In genomic region chr7:17677408-17677807, GRCh38 we compare ENCODE assay signal across 26 cellular contexts.
DNase-seq lines count a peak whose midpoint lies in the region; ATAC-seq and TF ChIP-seq lines count a peak whose summit lies in the region.
"Had no signal": no experiment of that assay in that cellular context is flagged by ENCODE, and none has a peak within 500 bp of the region (broad histone marks: within the 10 kb centered on the region; RNA-seq: fewer than 3 reads in every experiment).

No MANE protein-coding gene starts in this region.

- H3K9ac ChIP-seq in adipocyte (ENCODE audit: low read length): peak overlapping the region; percentile 81
- H3K9ac ChIP-seq: neural progenitor cell had no signal

- H3K9me3 ChIP-seq in adipocyte (ENCODE audit: control insufficient read depth, low read length): no peaks in the 10 kb centered on the region
- no peaks in the 10 kb centered on the region for H3K9me3 ChIP-seq in osteoblast (ENCODE audit: low read depth, low read length)
- no peaks in the 10 kb centered on the region for H3K9me3 ChIP-seq in right atrium auricular region
- H3K9me3 ChIP-seq: esophagus muscularis mucosa, spleen had no signal

- DNase-seq in GM03348 (ENCODE audit: low spot score) (peak; percentile 23), adipocyte (ENCODE audit: low read depth) (peak; percentile 72), fibroblast of gingiva (ENCODE audit: low read depth) (peak; percentile 64), osteoblast (ENCODE audit: insufficient read length, low spot score, missing footprints) (no peak), right atrium auricular region (ENCODE audit: low spot score) (no peak)
- no peak for DNase-seq in activated naive CD4-positive, alpha-beta T cell treated with anti-CD3 and anti-CD28 coated beads, Interleukin-2, amount 50 U/mL, for 16 hours
- no peak for DNase-seq in activated CD4-positive, CD25-positive, alpha-beta regulatory T cell treated with anti-CD3 and anti-CD28 coated beads, Interleukin-2, amount 50 U/mL, for 72 hours
- DNase-seq: activated CD8-positive, alpha-beta T cell treated with anti-CD3 and anti-CD28 coated beads for 36 hours; activated T-cell treated with anti-CD3 and anti-CD28 coated beads, Interleukin-2, amount 50 U/mL, for 1 hour; amygdala; CD4-positive, CD25-positive, alpha-beta regulatory T cell; cerebellar nuclear complex; DMS 273 treated with DMSO at 0.1 percent for 48 hours; effector CD4-positive, alpha-beta T cell; H9; immature natural killer cell; MM.1S; NCI-H1436; NCI-H524 treated with DMSO at 0.1 percent for 48 hours; spleen; stimulated activated CD4-positive, alpha-beta T cell treated with anti-CD3 and anti-CD28 coated beads, Interleukin-4, amount 100 ng/mL, for 1 hour; stimulated activated naive CD8-positive, alpha-beta T cell treated with anti-CD3 and anti-CD28 coated beads, Interleukin-15, Interleukin-2, amounts not matched to agents 100 U/mL and 50 U/mL, for 24 hours had no signal

- no peaks in the 10 kb centered on the region for H3K27me3 ChIP-seq in adipocyte (replicated peaks; ENCODE audit: control insufficient read depth, insufficient read depth, low read length)
- H3K27me3 ChIP-seq in osteoblast (ENCODE audit: insufficient read depth, low read length): no peaks in the 10 kb centered on the region
- H3K27me3 ChIP-seq in right atrium auricular region: no peaks in the 10 kb centered on the region
- H3K27me3 ChIP-seq: esophagus muscularis mucosa, neural progenitor cell, spleen had no signal

- no peak for TF ChIP-seq CTCF in osteoblast (IDR thresholded peaks at IDR 0.05; ENCODE audit: extremely low read depth, low read depth, low read length)
- no peak for TF ChIP-seq CTCF in right atrium auricular region (IDR thresholded peaks at IDR 0.05)

- no peaks in the 10 kb centered on the region for H3K79me2 ChIP-seq in osteoblast (ENCODE audit: insufficient read depth, low read length)

- no peaks in the 10 kb centered on the region for H4K20me1 ChIP-seq in osteoblast (ENCODE audit: insufficient read depth, low read length)

- H3K4me2 ChIP-seq in osteoblast (ENCODE audit: insufficient read depth, low read length): peak overlapping the region; percentile 21
- H3K4me2 ChIP-seq: neural progenitor cell had no signal

- peaks cover 60% of the 10 kb centered on the region for H3K4me1 ChIP-seq in adipocyte (ENCODE audit: control insufficient read depth, insufficient read depth, low read length)
- H3K4me1 ChIP-seq in osteoblast (ENCODE audit: insufficient read depth, low read length): peaks cover 55% of the 10 kb centered on the region
- peaks cover 0 to 10% of the 10 kb centered on the region in 2 donors for H3K4me1 ChIP-seq in right atrium auricular region

- H3K27ac ChIP-seq in osteoblast (ENCODE audit: low read depth, low read length) (peak overlapping the region; percentile 91), right atrium auricular region (no peak overlapping the region)
- H3K27ac ChIP-seq: esophagus muscularis mucosa, neural progenitor cell, spleen had no signal

- no peak for ATAC-seq in HG03469 (IDR thresholded peaks at IDR 0.05; ENCODE audit: unreplicated experiment)
- ATAC-seq: activated CD8-positive, alpha-beta T cell treated with anti-CD3 and anti-CD28 coated beads for 36 hours; stimulated activated naive CD8-positive, alpha-beta T cell treated with anti-CD3 and anti-CD28 coated beads, Interleukin-15, Interleukin-2, amounts not matched to agents 100 U/mL and 50 U/mL, for 24 hours; WTC11 had no signal

- peak overlapping the region; percentile 10 for H3K4me3 ChIP-seq in adipocyte (ENCODE audit: low read length)
- H3K4me3 ChIP-seq in osteoblast (ENCODE audit: insufficient read depth, low read length): no peak overlapping the region
- no peak overlapping the region for H3K4me3 ChIP-seq in right atrium auricular region
- H3K4me3 ChIP-seq: esophagus muscularis mucosa, neural progenitor cell, spleen had no signal

- no peak overlapping the region for H2AFZ ChIP-seq in osteoblast (ENCODE audit: low read length)
- H2AFZ ChIP-seq: neural progenitor cell had no signal

- H3K36me3 ChIP-seq in adipocyte (ENCODE audit: control insufficient read depth, insufficient read depth, low read length, severe bottlenecking): no peaks in the 10 kb centered on the region
- H3K36me3 ChIP-seq in osteoblast (ENCODE audit: insufficient read depth, low read length): no peaks in the 10 kb centered on the region
- no peaks in the 10 kb centered on the region for H3K36me3 ChIP-seq in right atrium auricular region
- H3K36me3 ChIP-seq: esophagus muscularis mucosa, neural progenitor cell, spleen had no signal

Comparison
In these comparisons a context has a peak if more than half of its experiments do, and no peak if none do; other contexts are left out.
1. DNase-seq: peak in GM03348 (single experiment), adipocyte (single experiment) and fibroblast of gingiva (single experiment); none in osteoblast (single experiment), right atrium auricular region (single experiment), activated naive CD4-positive, alpha-beta T cell treated with anti-CD3 and anti-CD28 coated beads, Interleukin-2, amount 50 U/mL, for 16 hours (single experiment) and activated CD4-positive, CD25-positive, alpha-beta regulatory T cell treated with anti-CD3 and anti-CD28 coated beads, Interleukin-2, amount 50 U/mL, for 72 hours (single experiment).